12 cellular contexts compared by ENCODE assay signal in the genomic region with DNA sequence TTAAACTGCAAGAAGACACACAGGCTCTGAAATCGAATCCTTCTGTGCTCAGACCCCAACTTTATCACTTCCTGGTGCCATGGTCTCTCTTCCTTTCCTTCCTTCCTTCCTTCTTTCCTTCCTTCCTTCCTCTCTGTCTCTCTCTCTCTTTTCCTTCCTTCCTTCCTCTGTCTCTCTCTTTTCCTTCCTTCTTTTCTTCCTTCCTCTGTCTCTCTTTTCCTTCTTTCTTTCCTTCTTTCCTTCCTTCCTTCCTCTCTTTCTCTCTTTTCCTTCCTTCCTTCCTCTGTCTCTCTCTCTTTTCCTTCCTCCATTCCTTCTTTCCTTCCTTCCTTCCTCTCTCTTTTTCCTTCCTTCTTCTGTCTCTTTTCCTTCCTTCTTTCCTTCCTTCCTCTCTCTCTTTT.
"Had no signal": no experiment of that assay in that cellular context is flagged by ENCODE, and none has a peak within 500 bp of the region (broad histone marks: within the 10 kb centered on the region; RNA-seq: fewer than 3 reads in every experiment).

No MANE protein-coding gene starts in this region.

- H3K36me3 Mint-ChIP-seq: activated naive CD4-positive, alpha-beta T cell treated with anti-CD3 and anti-CD28 coated beads, Interleukin-2, amount 50 U/mL, for 72 hours; stimulated activated memory B cell treated with anti-CD40 and anti-IgM and Interleukin-4, amounts not matched to agents 10 μg/mL and 1 μg/mL and 100 μg/mL, for 72 hours had no signal

- H3K4me1 ChIP-seq: right atrium auricular region had no signal

- H3K36me3 ChIP-seq: esophagus muscularis mucosa, right atrium auricular region had no signal

- H3K27ac Mint-ChIP-seq: activated naive CD4-positive, alpha-beta T cell treated with anti-CD3 and anti-CD28 coated beads, Interleukin-2, amount 50 U/mL, for 72 hours; activated T-cell treated with anti-CD3 and anti-CD28 coated beads, Interleukin-2, amount 50 U/mL, for 24 hours; stimulated activated memory B cell treated with anti-CD40 and anti-IgM and Interleukin-4, amounts not matched to agents 10 μg/mL and 1 μg/mL and 100 μg/mL, for 72 hours; T-helper 1 cell treated with Interleukin-12 subunit alpha and Interleukin-12 subunit beta and Interleukin-4 antibody, amounts not matched to agents 30 μg/mL and 1 μg/mL, for 36 hours had no signal

- H3K9me3 Mint-ChIP-seq: activated naive CD4-positive, alpha-beta T cell treated with anti-CD3 and anti-CD28 coated beads, Interleukin-2, amount 50 U/mL, for 72 hours; activated T-cell treated with anti-CD3 and anti-CD28 coated beads, Interleukin-2, amount 50 U/mL, for 24 hours; T-helper 1 cell treated with Interleukin-12 subunit alpha and Interleukin-12 subunit beta and Interleukin-4 antibody, amounts not matched to agents 30 μg/mL and 1 μg/mL, for 36 hours had no signal

- H3K4me3 ChIP-seq: esophagus muscularis mucosa, right atrium auricular region had no signal

- H3K4me3 Mint-ChIP-seq: activated T-cell treated with anti-CD3 and anti-CD28 coated beads, Interleukin-2, amount 50 U/mL, for 24 hours; stimulated activated memory B cell treated with anti-CD40 and anti-IgM and Interleukin-4, amounts not matched to agents 10 μg/mL and 1 μg/mL and 100 μg/mL, for 72 hours; T-helper 1 cell treated with Interleukin-12 subunit alpha and Interleukin-12 subunit beta and Interleukin-4 antibody, amounts not matched to agents 30 μg/mL and 1 μg/mL, for 36 hours had no signal

- H3K27me3 ChIP-seq: right atrium auricular region had no signal

- H3K9me3 ChIP-seq: right atrium auricular region had no signal

- H3K27ac ChIP-seq: esophagus muscularis mucosa, right atrium auricular region had no signal

- ATAC-seq: activated naive CD4-positive, alpha-beta T cell treated with anti-CD3 and anti-CD28 coated beads, Interleukin-2, amount 50 U/mL, for 72 hours; stimulated activated memory B cell treated with anti-CD40 and anti-IgM and Interleukin-4, amounts not matched to agents 10 μg/mL and 1 μg/mL and 100 μg/mL, for 72 hours had no signal

- DNase-seq: activated effector memory CD4-positive, alpha-beta T cell treated with Interleukin-2 at 50 U/mL for 16 hours; activated T-cell treated with anti-CD3 and anti-CD28 coated beads, Interleukin-2, amount 50 U/mL, for 24 hours; amygdala; cerebellar nuclear complex; posterior cingulate gyrus; stimulated activated CD4-positive, alpha-beta T cell treated with anti-CD3 and anti-CD28 coated beads, Interleukin-1b, Interleukin-23, amount 100 ng/mL, for 48 hours; trophoblast cell had no signal
